In genomic region chr7:35694161-35694783, GRCh38 we compare ENCODE assay signal across 7 cellular contexts. TPM values are rescaled to one million over a fixed set of nuclear protein-coding genes. Genes with fewer than 3 reads are reported as not detected.
DNase-seq lines count a peak whose midpoint lies in the region; ATAC-seq and TF ChIP-seq lines count a peak whose summit lies in the region.

No MANE protein-coding gene starts in this region.

- H3K9me2 ChIP-seq in GM23338 (ENCODE audit: insufficient read depth): no peaks in the 10 kb centered on the region
- H3K9me2 ChIP-seq in Loucy (replicated peaks; ENCODE audit: low read depth, low read length): no peaks in the 10 kb centered on the region

- no peak for TF ChIP-seq CTCF in GM12865 (IDR thresholded peaks at IDR 0.05; ENCODE audit: insufficient read depth, low read depth, low read length, missing control alignments)
- no peak for TF ChIP-seq CTCF in GM23338 (conservative IDR thresholded peaks at IDR 0.05; ENCODE audit: low read depth in 2 of 2)
- TF ChIP-seq CTCF in Loucy (conservative IDR thresholded peaks at IDR 0.05; ENCODE audit: low read length): no peak
- no peak for TF ChIP-seq CTCF in right atrium auricular region (IDR thresholded peaks at IDR 0.05)

- no peaks in the 10 kb centered on the region for H3K36me3 ChIP-seq in GM23338 (ENCODE audit: insufficient read depth)
- no peaks in the 10 kb centered on the region for H3K36me3 ChIP-seq in Loucy (ENCODE audit: insufficient read depth, low read length)
- H3K36me3 ChIP-seq in right atrium auricular region: no peaks in the 10 kb centered on the region

- H3K79me2 ChIP-seq in GM23338 (replicated peaks; ENCODE audit: insufficient read depth): peaks cover 33% of the 10 kb centered on the region
- H3K79me2 ChIP-seq in Loucy (ENCODE audit: insufficient read depth, low read length): peaks cover 70% of the 10 kb centered on the region

- H3K27me3 Mint-ChIP-seq in GM23338 (ENCODE audit: insufficient read depth, low read depth, poor library complexity): peaks cover 11% of the 10 kb centered on the region
- H3K27me3 Mint-ChIP-seq in activated naive CD8-positive, alpha-beta T cell treated with anti-CD3 and anti-CD28 coated beads, Interleukin-2, amount 10 ng/mL, durations not matched to agents 7 days and 5 days: no peaks in the 10 kb centered on the region

- H4K20me1 ChIP-seq in GM23338 (replicated peaks; ENCODE audit: insufficient read depth): peaks cover 18% of the 10 kb centered on the region
- H4K20me1 ChIP-seq in Loucy (ENCODE audit: insufficient read depth, low read length, poor library complexity, severe bottlenecking): peaks cover 26% of the 10 kb centered on the region

- peak overlapping the region; percentile 97 for H3K4me2 ChIP-seq in GM23338
- peak overlapping the region; percentile 86 for H3K4me2 ChIP-seq in Loucy (ENCODE audit: low read depth, low read length, poor library complexity, severe bottlenecking)

- H3K9me3 ChIP-seq in Loucy (ENCODE audit: insufficient read depth, low read depth, low read length) (no peaks in the 10 kb centered on the region), right atrium auricular region (no peaks in the 10 kb centered on the region)

- H3K4me1 ChIP-seq in GM23338 (ENCODE audit: insufficient read depth) (peaks cover 17% of the 10 kb centered on the region), Loucy (ENCODE audit: insufficient read depth, low read length, poor library complexity, severe bottlenecking) (peaks cover 40% of the 10 kb centered on the region), right atrium auricular region (peaks cover 0 to 57% of the 10 kb centered on the region in 2 donors)

- ATAC-seq in GM23338: peak; percentile 53
- peak; percentile 10 for ATAC-seq in activated naive CD8-positive, alpha-beta T cell treated with anti-CD3 and anti-CD28 coated beads, Interleukin-2, amount 10 ng/mL, durations not matched to agents 7 days and 5 days (ENCODE audit: low read depth)

- H3K4me3 Mint-ChIP-seq in GM23338: peak overlapping the region; percentile 94
- peak overlapping the region; percentile 87 for H3K4me3 Mint-ChIP-seq in activated naive CD8-positive, alpha-beta T cell treated with anti-CD3 and anti-CD28 coated beads, Interleukin-2, amount 10 ng/mL, durations not matched to agents 7 days and 5 days

- no peak overlapping the region for H3K27ac Mint-ChIP-seq in GM23338
- peak overlapping the region; percentile 84 for H3K27ac Mint-ChIP-seq in activated naive CD8-positive, alpha-beta T cell treated with anti-CD3 and anti-CD28 coated beads, Interleukin-2, amount 10 ng/mL, durations not matched to agents 7 days and 5 days

- no peak for DNase-seq in GM12865 (ENCODE audit: low read depth)
- no peak for DNase-seq in GM23338 (ENCODE audit: low spot score)
- DNase-seq in activated naive CD8-positive, alpha-beta T cell treated with anti-CD3 and anti-CD28 coated beads, Interleukin-2, amount 10 ng/mL, durations not matched to agents 7 days and 5 days: no peak
- DNase-seq in right atrium auricular region (ENCODE audit: low spot score): no peak
- DNase-seq in cerebellar nuclear complex (lab: John Stamatoyannopoulos, UW): no peak

- no peaks in the 10 kb centered on the region for H3F3A ChIP-seq in GM23338 (replicated peaks; ENCODE audit: low read depth)
- H3F3A ChIP-seq in Loucy (ENCODE audit: low read depth): no peaks in the 10 kb centered on the region

- peak overlapping the region; percentile 90 for H3K9ac ChIP-seq in Loucy (ENCODE audit: low read depth, low read length, poor library complexity, severe bottlenecking)

- H3K4me3 ChIP-seq in GM12865 (ENCODE audit: low read depth, low read length): peak overlapping the region; percentile 96
- peak overlapping the region; percentile 97 for H3K4me3 ChIP-seq in GM23338
- H3K4me3 ChIP-seq in Loucy (ENCODE audit: low read length, poor library complexity, severe bottlenecking): peak overlapping the region; percentile 81
- peak overlapping the region; percentile 93 to 99 for H3K4me3 ChIP-seq in right atrium auricular region
- peak overlapping the region; percentile 61 to 94 (median 89) for H3K4me3 ChIP-seq in skin epidermis

- POLR2A ChIA-PET in activated naive CD8-positive, alpha-beta T cell treated with anti-CD3 and anti-CD28 coated beads, Interleukin-2, amount 10 ng/mL, durations not matched to agents 7 days and 5 days (lab: Charles Lee): interaction anchor here (0.8 to 7.6 kb wide), 13 partner anchors 8 to 106 kb away, joined by 3 to 76 read pairs (median 7); partner anchors contain the start of gene SEPTIN7

- peaks cover 31% of the 10 kb centered on the region for H3K4me1 Mint-ChIP-seq in GM23338
- peaks cover 46% of the 10 kb centered on the region for H3K4me1 Mint-ChIP-seq in activated naive CD8-positive, alpha-beta T cell treated with anti-CD3 and anti-CD28 coated beads, Interleukin-2, amount 10 ng/mL, durations not matched to agents 7 days and 5 days

- peaks cover 20% of the 10 kb centered on the region; the same call in 2 of the 3 replicates for H3K9me3 Mint-ChIP-seq in GM23338
- no peaks in the 10 kb centered on the region for H3K9me3 Mint-ChIP-seq in activated naive CD8-positive, alpha-beta T cell treated with anti-CD3 and anti-CD28 coated beads, Interleukin-2, amount 10 ng/mL, durations not matched to agents 7 days and 5 days

- H2AFZ ChIP-seq in GM23338: peak overlapping the region; percentile 95
- H2AFZ ChIP-seq in Loucy (ENCODE audit: low read length): peak overlapping the region; percentile 83

- H3K27ac ChIP-seq in GM23338 (ENCODE audit: low read depth) (peak overlapping the region; percentile 87; the same call in 1 of the 2 replicates), right atrium auricular region (peak overlapping the region; percentile 92 to 98), skin epidermis (peak overlapping the region; percentile 85 to 100 (median 98))

- H3K27me3 ChIP-seq in GM23338 (ENCODE audit: insufficient read depth) (peaks cover 29% of the 10 kb centered on the region), Loucy (ENCODE audit: insufficient read depth, low read length, poor library complexity, severe bottlenecking) (no peaks in the 10 kb centered on the region), right atrium auricular region (no peaks in the 10 kb centered on the region)

- H3K36me3 Mint-ChIP-seq in GM23338 (ENCODE audit: low read depth): peaks cover 27% of the 10 kb centered on the region
- peaks cover 21% of the 10 kb centered on the region for H3K36me3 Mint-ChIP-seq in activated naive CD8-positive, alpha-beta T cell treated with anti-CD3 and anti-CD28 coated beads, Interleukin-2, amount 10 ng/mL, durations not matched to agents 7 days and 5 days

TF ChIP-seq in GM23338, 12 proteins besides CTCF, POLR2A, EP300 and RAD21 (continues in another document):
- TF ChIP-seq JUNB (IDR thresholded peaks at IDR 0.05; ENCODE audit: unreplicated experiment) (no peak), ZNF114 (CRISPR knock-in tag; IDR thresholded peaks at IDR 0.05) (no peak), CREB1 (CRISPR knock-in tag; IDR thresholded peaks at IDR 0.05; ENCODE audit: low read depth) (no peak), NANOG (IDR thresholded peaks at IDR 0.05; ENCODE audit: borderline replicate concordance) (no peak), REST (IDR thresholded peaks at IDR 0.05; ENCODE audit: unreplicated experiment) (no peak), ETS1 (IDR thresholded peaks at IDR 0.05) (no peak), EZH2 (IDR thresholded peaks at IDR 0.05; ENCODE audit: low read depth, unreplicated experiment) (no peak), POLR2AphosphoS5 (IDR thresholded peaks at IDR 0.05; ENCODE audit: low read depth) (no peak), EZH2phosphoT487 (IDR thresholded peaks at IDR 0.05; ENCODE audit: unreplicated experiment) (no peak)

RNA-seq across cellular contexts. Expression of gene HERPUD2, which starts 0.7 kb away (rescaled TPM):
- 7.7 and 12.0 TPM in 2 replicates for total RNA-seq in GM23338 (2014; rRNA removed; shearing (Covaris generic))
- polyA plus RNA-seq in GM23338 (2016; fragmentation: Nextera tagmentation; extraction: Ambion mirVana): 6.7 and 8.0 TPM in 2 replicates
- 10 to 100 TPM; 48.5 to 55.6 TPM for total RNA-seq in activated naive CD8-positive, alpha-beta T cell treated with anti-CD3 and anti-CD28 coated beads, Interleukin-2, amount 10 ng/mL, durations not matched to agents 7 days and 5 days
- 10 to 100 TPM; 14.0 to 23.9 TPM for total RNA-seq in right atrium auricular region
